ENCODE assay signal across 8 cellular contexts in genomic region chr2:190319557-190320498, GRCh38. TPM values are rescaled to one million over a fixed set of nuclear protein-coding genes. Genes with fewer than 3 reads are reported as not detected.
DNase-seq lines count a peak whose midpoint lies in the region; ATAC-seq and TF ChIP-seq lines count a peak whose summit lies in the region.

Gene HIBCH (minus strand): TSS chr2:190319826. CDS start chr2:190319750, 76 bp downstream.

- TF ChIP-seq CTCF in Panc1 (IDR thresholded peaks at IDR 0.05) = peak; percentile 91

- H3K9me3 ChIP-seq in Panc1 (ENCODE audit: control insufficient read depth, insufficient read depth, low read depth, low read length) = no peaks in the 10 kb centered on the region
- H3K9me3 ChIP-seq in muscle layer of duodenum (ENCODE audit: control insufficient read depth in 1 of 2, low read length in 2 of 2) = no peaks in the 10 kb centered on the region

- peaks cover 23% of the 10 kb centered on the region for H3K4me1 ChIP-seq in Panc1 (ENCODE audit: control insufficient read depth, insufficient read depth, low read length)
- H3K4me1 ChIP-seq in muscle layer of duodenum (ENCODE audit: control insufficient read depth in 1 of 2, insufficient read depth in 2 of 2, low read length in 2 of 2) = peaks cover 0 to 17% of the 10 kb centered on the region in 2 donors

- in situ Hi-C loops in Panc1 (cut with HindIII; ENCODE audit: low pct_unique_long_range_greater_than_20kb, low sequenced_read_pairs) = no loop called here

- H3K36me3 ChIP-seq in Panc1 (ENCODE audit: control insufficient read depth, insufficient read depth, low read length) (no peaks in the 10 kb centered on the region), muscle layer of duodenum (ENCODE audit: control insufficient read depth in 1 of 2, insufficient read depth in 2 of 2, low read length in 2 of 2) (no peaks in the 10 kb centered on the region)

- intact Hi-C loops in Panc1 (cut with micrococcal nuclease; ENCODE audit: unreplicated experiment) = no loop called here

- H3K27me3 ChIP-seq in Panc1 (ENCODE audit: control insufficient read depth, insufficient read depth, low read length) = no peaks in the 10 kb centered on the region
- H3K27me3 ChIP-seq in muscle layer of duodenum (ENCODE audit: low read depth, low read length) = no peaks in the 10 kb centered on the region

- POLR2A ChIA-PET in Panc1 (lab: Charles Lee) = no interaction called here

- H3K27ac ChIP-seq in Panc1 (ENCODE audit: low read length) = peak within 1 kb of the TSS; percentile 93
- H3K27ac ChIP-seq in muscle layer of duodenum (ENCODE audit: low read length) = peak within 1 kb of the TSS; percentile 37

- DNase-seq in DMS53 (lab: John Stamatoyannopoulos, UW) = peak; percentile 99
- DNase-seq in Jurkat, Clone E6-1 (ENCODE audit: low read depth, low spot score) = peak; percentile 88
- peak; percentile 93 for DNase-seq in Panc1 (ENCODE audit: low read depth, low spot score)
- peak; percentile 95 to 96 for DNase-seq in activated T-cell treated with anti-CD3 and anti-CD28 coated beads, Interleukin-2, amount 50 U/mL, for 48 hours
- DNase-seq in stimulated activated CD8-positive, alpha-beta memory T cell treated with anti-CD3 and anti-CD28 coated beads, Interleukin-7, amount 100 ng/mL, for 48 hours (ENCODE audit: extremely low read depth in 1 of 2, low read depth in 1 of 2) = peak; percentile 89 to 94

- CTCF ChIA-PET in Panc1 (lab: Charles Lee) = interaction anchor here (1.6 kb wide), 1 partner anchor 23 kb away, joined by 5 read pairs; the partner anchor contains the start of gene INPP1

- peak within 1 kb of the TSS; percentile 79 for H3K4me3 ChIP-seq in Jurkat, Clone E6-1 (ENCODE audit: low read length)
- peak within 1 kb of the TSS; percentile 76 to 87 for H3K4me3 ChIP-seq in Panc1 (ENCODE audit: low read depth in 2 of 2, low read length in 2 of 2)
- H3K4me3 ChIP-seq in muscle layer of duodenum (ENCODE audit: low read depth in 1 of 2, low read length in 2 of 2) = peak within 1 kb of the TSS; percentile 84 to 94

- no TSS peak for BruUV-seq in Panc1 (replicated peaks; lab: Mats Ljungman, UMichigan)

- peak; percentile 91 for ATAC-seq in GM21576 (IDR thresholded peaks at IDR 0.05; ENCODE audit: unreplicated experiment)
- ATAC-seq in Panc1 = peak; percentile 99
- ATAC-seq in esophagus mucosa = peak; percentile 98

RNA-seq across cellular contexts. Expression of gene HIBCH, which starts in this region (rescaled TPM):
- 29.5 TPM for polyA plus RNA-seq in Jurkat, Clone E6-1 (2012; ENCODE audit: insufficient read depth, insufficient read length)
- total RNA-seq in Panc1 (2021; ENCODE audit: unreplicated experiment) (21.7 TPM), esophagus mucosa (39.7 TPM)
- 15.3 TPM for polyA plus RNA-seq in Panc1 (2012; ENCODE audit: insufficient read length)

Comparison
In these comparisons a context has a peak if more than half of its experiments do, and no peak if none do; other contexts are left out.
1. Peak in every context shown above with its lines: DNase-seq, ATAC-seq, H3K4me3 ChIP-seq and H3K27ac ChIP-seq.